In genomic region chr16:21512280-21513192, GRCh38 we compare ENCODE assay signal across 8 cellular contexts.
DNase-seq lines count a peak whose midpoint lies in the region; ATAC-seq and TF ChIP-seq lines count a peak whose summit lies in the region.
"Not testable (repeated sequence)": the region's sequence is repeated elsewhere in the genome, so short reads cannot be mapped to it uniquely, and the experiment has no call there.

No MANE protein-coding gene starts in this region.

- H3K18ac ChIP-seq in IMR-90 (ENCODE audit: low read depth, low read length); trophoblast cell (ENCODE audit: low read length): not testable (repeated sequence)

- H3K4ac ChIP-seq in IMR-90 (ENCODE audit: low read depth, low read length) (0 out of 2 replicates have a peak overlapping the region, but pooled peaks have one; percentile 17), trophoblast cell (ENCODE audit: low read depth, low read length) (peak overlapping the region; percentile 86)

- not testable (repeated sequence) for H3K9me3 Mint-ChIP-seq in activated CD4-positive, alpha-beta T cell treated with anti-CD3 and anti-CD28 coated beads, Interleukin-2, amount 10 ng/mL, durations not matched to agents 7 days and 5 days

- not testable (repeated sequence) for BruUV-seq in IMR-90 (replicated peaks; lab: Mats Ljungman, UMichigan)

- H3K79me2 ChIP-seq in trophoblast cell (ENCODE audit: control insufficient read depth, insufficient read depth, low read length, poor library complexity) = peaks cover 38% of the 10 kb centered on the region

- ATAC-seq in IMR-90 (ENCODE audit: low read depth); left lung: not testable (repeated sequence)

- not testable (repeated sequence) for H3K27me3 ChIP-seq in BLaER1 treated with 17β-estradiol and CSF1 and Interleukin-3, amounts not matched to agents 10 nM and 100 nM; IMR-90 (ENCODE audit: control insufficient read depth, insufficient read depth, low read length); ascending aorta; esophagus squamous epithelium; left lung; trophoblast cell (ENCODE audit: insufficient read depth, low read length); subcutaneous abdominal adipose tissue (ENCODE audit: control insufficient read depth in 5 of 5, insufficient read depth in 4 of 5, low read length in 5 of 5)

- H2AK5ac ChIP-seq in IMR-90 (ENCODE audit: low read depth, low read length) = peak overlapping the region; percentile 15; the same call in 1 of the 2 replicates
- not testable (repeated sequence) for H2AK5ac ChIP-seq in trophoblast cell (ENCODE audit: low read length)

- peak overlapping the region; percentile 1 for H2BK5ac ChIP-seq in IMR-90 (ENCODE audit: low read depth, low read length, poor library complexity, severe bottlenecking)
- not testable (repeated sequence) for H2BK5ac ChIP-seq in trophoblast cell (ENCODE audit: low read depth, low read length, poor library complexity)

- intact Hi-C loops in IMR-90 (cut with micrococcal nuclease); ascending aorta (cut with DNase I); esophagus squamous epithelium (cut with DNase I); left lung (cut with DNase I): not testable (repeated sequence)

- dilution Hi-C loops in IMR-90 (cut with HindIII; ENCODE audit: low sequenced_read_pairs, unreplicated experiment) = not testable (repeated sequence)

- TF ChIP-seq RAD21 in IMR-90 (IDR thresholded peaks at IDR 0.05; ENCODE audit: low read length) = not testable (repeated sequence)

- not testable (repeated sequence) for H3K27me3 Mint-ChIP-seq in activated CD4-positive, alpha-beta T cell treated with anti-CD3 and anti-CD28 coated beads, Interleukin-2, amount 10 ng/mL, durations not matched to agents 7 days and 5 days

- H3K27ac ChIP-seq in BLaER1 treated with 17β-estradiol and CSF1 and Interleukin-3, amounts not matched to agents 10 nM and 100 nM = peak overlapping the region in 8 of 11 experiments; percentile 42 to 78 (median 58); a peak in 13 of 22 replicates
- not testable (repeated sequence) for H3K27ac ChIP-seq in IMR-90 (ENCODE audit: insufficient read depth, low read length); left lung; trophoblast cell (ENCODE audit: low read depth, low read length)
- H3K27ac ChIP-seq in ascending aorta = peak overlapping the region; percentile 85 to 87
- peak overlapping the region; percentile 54 to 87 (median 84) for H3K27ac ChIP-seq in esophagus squamous epithelium
- peak overlapping the region; percentile 37 for H3K27ac ChIP-seq in subcutaneous abdominal adipose tissue (ENCODE audit: low read depth, low read length)

- H3K56ac ChIP-seq in IMR-90 (ENCODE audit: extremely low read depth, insufficient read depth, low read length) = not testable (repeated sequence)

- DNase-seq in IMR-90; esophagus squamous epithelium (lab: John Stamatoyannopoulos, UW): not testable (repeated sequence)
- DNase-seq in activated CD4-positive, alpha-beta T cell treated with anti-CD3 and anti-CD28 coated beads, Interleukin-2, amount 10 ng/mL, durations not matched to agents 7 days and 5 days = peak; percentile 5
- DNase-seq in ascending aorta (ENCODE audit: low spot score in 2 of 2) = peak in 1 of 2 donors; percentile 71
- peak; percentile 33 to 76 for DNase-seq in left lung
- DNase-seq in trophoblast cell = peak; percentile 96

- TF ChIP-seq CTCF in IMR-90 (conservative IDR thresholded peaks at IDR 0.05; ENCODE audit: low read depth, low read length); ascending aorta (IDR thresholded peaks at IDR 0.05); esophagus squamous epithelium (IDR thresholded peaks at IDR 0.05); left lung (IDR thresholded peaks at IDR 0.05): not testable (repeated sequence)

- H4K8ac ChIP-seq in IMR-90 (ENCODE audit: low read depth in 2 of 2, low read length in 2 of 2); trophoblast cell (ENCODE audit: low read depth, low read length): not testable (repeated sequence)

- not testable (repeated sequence) for H2BK20ac ChIP-seq in IMR-90 (ENCODE audit: low read depth, low read length)

- H2AFZ ChIP-seq in IMR-90 (replicated peaks; ENCODE audit: low read length, poor library complexity); trophoblast cell (ENCODE audit: insufficient read depth, low read length, poor library complexity): not testable (repeated sequence)

- peaks cover 67% of the 10 kb centered on the region for H3K4me1 Mint-ChIP-seq in activated CD4-positive, alpha-beta T cell treated with anti-CD3 and anti-CD28 coated beads, Interleukin-2, amount 10 ng/mL, durations not matched to agents 7 days and 5 days

- 88% methylated on average over 8 of the region's 20 CpGs; no CpG with 5 or more reads in 1 of the 2 experiments for WGBS in IMR-90 (ENCODE audit: extremely low coverage in 2 of 2, insufficient read length in 1 of 2), 2 experiments
- 29 to 42% methylated on average over 12 to 13 of the region's 20 CpGs for WGBS in esophagus squamous epithelium, 2 donors
- WGBS in trophoblast cell (ENCODE audit: extremely low coverage, insufficient coverage, insufficient read length) = no CpG with 5 or more reads among the region's 20 CpGs

- peaks cover 8 to 68% of the 10 kb centered on the region in 2 experiments; a peak in 3 of 4 replicates for H3K79me1 ChIP-seq in IMR-90 (ENCODE audit: low read depth in 1 of 2, low read length in 2 of 2)
- not testable (repeated sequence) for H3K79me1 ChIP-seq in trophoblast cell (ENCODE audit: low read length)

- H3K4me1 ChIP-seq in BLaER1 treated with 17β-estradiol and CSF1 and Interleukin-3, amounts not matched to agents 10 nM and 100 nM = peaks cover 90 to 99% (median 97%) of the 10 kb centered on the region in 10 experiments
- H3K4me1 ChIP-seq in IMR-90 (ENCODE audit: control insufficient read depth, insufficient read depth, low read length) (peaks cover 34% of the 10 kb centered on the region), ascending aorta (peaks cover 14 to 76% of the 10 kb centered on the region in 2 donors), esophagus squamous epithelium (peaks cover 44 to 100% (median 91%) of the 10 kb centered on the region in 3 donors), left lung (peaks cover 18 to 95% of the 10 kb centered on the region in 2 donors), trophoblast cell (ENCODE audit: control insufficient read depth in 1 of 2, insufficient read depth in 2 of 2, low read length in 2 of 2) (peaks cover 30 to 50% of the 10 kb centered on the region in 2 experiments), subcutaneous abdominal adipose tissue (ENCODE audit: control insufficient read depth in 5 of 5, insufficient read depth in 5 of 5, low read length in 5 of 5) (peaks cover 8 to 77% (median 70%) of the 10 kb centered on the region in 5 donors)

- H3K9me1 ChIP-seq in IMR-90 (ENCODE audit: insufficient read depth, low read length) = peaks cover 41% of the 10 kb centered on the region

- not testable (repeated sequence) for H2AK9ac ChIP-seq in IMR-90 (replicated peaks; ENCODE audit: low read depth, low read length, poor library complexity)

- not testable (repeated sequence) for H3K4me3 Mint-ChIP-seq in activated CD4-positive, alpha-beta T cell treated with anti-CD3 and anti-CD28 coated beads, Interleukin-2, amount 10 ng/mL, durations not matched to agents 7 days and 5 days

- H3K36me3 ChIP-seq in BLaER1 treated with 17β-estradiol and CSF1 and Interleukin-3, amounts not matched to agents 10 nM and 100 nM = peaks cover 23 to 77% (median 49%) of the 10 kb centered on the region in 11 experiments; a peak in 19 of 22 replicates
- H3K36me3 ChIP-seq in IMR-90 (ENCODE audit: control insufficient read depth, insufficient read depth, low read length); ascending aorta; subcutaneous abdominal adipose tissue (ENCODE audit: control insufficient read depth in 5 of 5, insufficient read depth in 5 of 5, low read length in 5 of 5): not testable (repeated sequence)
- H3K36me3 ChIP-seq in esophagus squamous epithelium (peaks cover 0 to 12% (median 0%) of the 10 kb centered on the region in 3 donors), left lung (peaks cover 0 to 36% of the 10 kb centered on the region in 2 donors), trophoblast cell (ENCODE audit: control insufficient read depth in 1 of 2, insufficient read depth in 2 of 2, low read length in 2 of 2) (peaks cover 5 to 16% of the 10 kb centered on the region in 2 experiments)

- not testable (repeated sequence) for H2BK120ac ChIP-seq in IMR-90 (ENCODE audit: low read depth, low read length); trophoblast cell (ENCODE audit: insufficient read depth, low read length, poor library complexity)

- in situ Hi-C loops in IMR-90 (cut with MboI; ENCODE audit: low sequenced_read_pairs) = not testable (repeated sequence)

- H4K12ac ChIP-seq in trophoblast cell (ENCODE audit: low read depth, low read length) = not testable (repeated sequence)

- H4K20me1 ChIP-seq in BLaER1 treated with 17β-estradiol and CSF1 and Interleukin-3, amounts not matched to agents 10 nM and 100 nM = peaks cover 96 to 100% (median 99%) of the 10 kb centered on the region in 11 experiments
- H4K20me1 ChIP-seq in IMR-90 (ENCODE audit: insufficient read depth, low read length) = peaks cover 89% of the 10 kb centered on the region

- CTCF ChIA-PET in IMR-90 (lab: Yijun Ruan, JAX); activated CD4-positive, alpha-beta T cell treated with anti-CD3 and anti-CD28 coated beads, Interleukin-2, amount 10 ng/mL, durations not matched to agents 7 days and 5 days (lab: Charles Lee): not testable (repeated sequence)

- peak overlapping the region; percentile 41 for H3K27ac Mint-ChIP-seq in activated CD4-positive, alpha-beta T cell treated with anti-CD3 and anti-CD28 coated beads, Interleukin-2, amount 10 ng/mL, durations not matched to agents 7 days and 5 days

- peak overlapping the region; percentile 79 to 99 (median 95) for H3K4me2 ChIP-seq in BLaER1 treated with 17β-estradiol and CSF1 and Interleukin-3, amounts not matched to agents 10 nM and 100 nM
- not testable (repeated sequence) for H3K4me2 ChIP-seq in IMR-90 (ENCODE audit: low read depth, low read length); trophoblast cell (ENCODE audit: low read length)

- not testable (repeated sequence) for H3K23ac ChIP-seq in IMR-90 (ENCODE audit: low read depth, low read length); trophoblast cell (ENCODE audit: low read length)

- POLR2A ChIA-PET in IMR-90 (lab: Charles Lee; ENCODE audit: unreplicated experiment); activated CD4-positive, alpha-beta T cell treated with anti-CD3 and anti-CD28 coated beads, Interleukin-2, amount 10 ng/mL, durations not matched to agents 7 days and 5 days (lab: Charles Lee): not testable (repeated sequence)

- H2BK12ac ChIP-seq in trophoblast cell (ENCODE audit: low read length) = not testable (repeated sequence)

- not testable (repeated sequence) for H4K91ac ChIP-seq in IMR-90 (ENCODE audit: insufficient read depth, low read depth, low read length)
- peak overlapping the region; percentile 34 for H4K91ac ChIP-seq in trophoblast cell (ENCODE audit: low read depth, low read length)

- H3K36me3 Mint-ChIP-seq in activated CD4-positive, alpha-beta T cell treated with anti-CD3 and anti-CD28 coated beads, Interleukin-2, amount 10 ng/mL, durations not matched to agents 7 days and 5 days (ENCODE audit: low read depth) = peaks cover 47% of the 10 kb centered on the region

- not testable (repeated sequence) for TF ChIP-seq POLR2A in IMR-90 (IDR thresholded peaks at IDR 0.05; ENCODE audit: low read depth, low read length); esophagus squamous epithelium (IDR thresholded peaks at IDR 0.05)

- H3K9ac ChIP-seq in BLaER1 treated with 17β-estradiol and CSF1 and Interleukin-3, amounts not matched to agents 10 nM and 100 nM = peak overlapping the region in 10 of 11 experiments; percentile 0 to 70 (median 46); a peak in 10 of 22 replicates
- not testable (repeated sequence) for H3K9ac ChIP-seq in IMR-90 (ENCODE audit: low read depth, low read length); trophoblast cell (ENCODE audit: low read length)
- H3K9ac ChIP-seq in subcutaneous abdominal adipose tissue (ENCODE audit: low read length in 5 of 5) = peak overlapping the region in 2 of 5 donors; percentile 35 to 53

- not testable (repeated sequence) for H3K14ac ChIP-seq in IMR-90 (replicated peaks; ENCODE audit: low read depth, low read length); trophoblast cell (ENCODE audit: low read length)

- not testable (repeated sequence) for H3K9me3 ChIP-seq in BLaER1 treated with 17β-estradiol and CSF1 and Interleukin-3, amounts not matched to agents 10 nM and 100 nM (replicated peaks in 1 of 11); IMR-90 (ENCODE audit: control insufficient read depth, insufficient read depth, low read length); ascending aorta; esophagus squamous epithelium; left lung; trophoblast cell (ENCODE audit: insufficient read depth, low read depth, low read length); subcutaneous abdominal adipose tissue (ENCODE audit: control insufficient read depth in 5 of 5, low read length in 5 of 5)

- peak overlapping the region in 4 of 10 experiments; percentile 12 to 57 (median 34); a peak in 4 of 20 replicates for H3K4me3 ChIP-seq in BLaER1 treated with 17β-estradiol and CSF1 and Interleukin-3, amounts not matched to agents 10 nM and 100 nM
- not testable (repeated sequence) for H3K4me3 ChIP-seq in IMR-90 (ENCODE audit: insufficient read depth, low read depth, low read length); ascending aorta; left lung; trophoblast cell (ENCODE audit: low read depth, low read length); subcutaneous abdominal adipose tissue (ENCODE audit: low read depth in 1 of 5, low read length in 5 of 5)
- peak overlapping the region in 1 of 4 donors; percentile 47 for H3K4me3 ChIP-seq in esophagus squamous epithelium

- H4K5ac ChIP-seq in IMR-90 (ENCODE audit: low read depth, low read length) = not testable (repeated sequence)

- not testable (repeated sequence) for H2BK15ac ChIP-seq in IMR-90 (ENCODE audit: low read depth, low read length)
